9 cellular contexts compared by ENCODE assay signal in the genomic region with DNA sequence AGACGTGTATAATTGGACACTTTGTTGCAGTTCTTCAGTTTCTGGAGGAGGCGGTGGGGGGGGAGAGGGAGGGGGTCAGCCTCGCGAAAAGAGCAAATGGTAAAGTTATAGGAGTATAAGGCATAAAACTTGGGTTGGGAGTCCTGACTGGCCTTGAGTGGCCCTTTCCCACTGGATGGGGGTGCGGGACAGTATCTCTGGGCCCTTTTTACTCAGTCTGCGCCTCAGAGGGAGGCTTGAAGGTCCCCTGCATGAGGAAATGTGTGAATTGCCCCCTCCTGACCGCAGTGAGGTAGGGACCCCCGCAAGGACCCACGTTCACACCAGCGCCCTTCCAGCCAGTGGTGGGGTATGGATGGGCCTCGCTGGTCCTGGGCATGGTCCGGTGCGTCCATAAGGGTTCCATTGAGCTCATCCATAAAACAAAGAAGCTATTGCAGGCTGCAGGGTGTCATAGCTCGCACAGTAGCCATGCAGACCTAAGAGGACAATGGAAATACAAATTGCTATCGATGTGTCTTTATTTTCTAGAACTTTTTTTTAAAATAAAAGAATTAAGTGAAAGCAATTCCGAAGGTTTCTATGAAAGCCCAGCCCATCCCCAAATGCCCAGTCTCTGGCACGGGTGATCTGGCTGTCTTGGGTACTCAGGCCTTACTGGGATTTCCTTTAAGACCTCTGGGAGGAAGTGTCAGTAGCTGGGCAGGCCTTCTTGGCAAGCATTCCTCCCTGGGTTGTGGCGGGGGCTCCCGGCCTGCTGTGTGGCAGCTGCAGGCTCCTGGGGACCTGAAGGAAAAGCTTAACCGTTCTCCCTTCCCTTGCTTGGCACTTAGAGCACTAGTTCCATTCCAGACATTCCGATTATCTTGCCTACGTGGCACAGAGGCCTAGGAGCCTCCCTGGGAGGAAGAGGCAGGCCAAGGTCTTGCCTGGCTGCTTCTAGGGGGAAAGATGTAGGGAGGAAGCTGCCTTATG. TPM values are rescaled to one million over a fixed set of nuclear protein-coding genes. Genes with fewer than 3 reads are reported as not detected.
DNase-seq lines count a peak whose midpoint lies in the region; ATAC-seq and TF ChIP-seq lines count a peak whose summit lies in the region.
"Had no signal": no experiment of that assay in that cellular context is flagged by ENCODE, and none has a peak within 500 bp of the region (broad histone marks: within the 10 kb centered on the region; RNA-seq: fewer than 3 reads in every experiment).

No MANE protein-coding gene starts in this region.

- H3K4me3 ChIP-seq in skeletal muscle tissue (ENCODE audit: low read length in 3 of 3): peak overlapping the region; percentile 25 to 67 (median 60)

- POLR2A ChIA-PET in MCF 10A (lab: Yijun Ruan, JAX): no interaction called here

- no peaks in the 10 kb centered on the region for H3K36me3 Mint-ChIP-seq in MCF 10A (ENCODE audit: insufficient read depth, unreplicated experiment)

- CTCF ChIA-PET in MCF 10A (lab: Yijun Ruan, JAX): interaction anchor here (0.5 to 0.9 kb wide), 4 partner anchors 12 to 419 kb away, joined by 3 read pairs; no protein-coding TSS in a partner anchor

- no TSS peak for BruUV-seq in MCF 10A (replicated peaks; lab: Mats Ljungman, UMichigan)

- H3K9me3 ChIP-seq in skeletal muscle tissue (ENCODE audit: control insufficient read depth in 3 of 3, low read length in 3 of 3): no peaks in the 10 kb centered on the region

- H3K27ac Mint-ChIP-seq in MCF 10A (ENCODE audit: low read depth, unreplicated experiment): no peak overlapping the region

- H3K27me3 Mint-ChIP-seq in MCF 10A (ENCODE audit: insufficient read depth, unreplicated experiment): no peaks in the 10 kb centered on the region

- ATAC-seq in HG03354 (IDR thresholded peaks at IDR 0.05; ENCODE audit: poor library complexity, severe bottlenecking, unreplicated experiment): no peak

- peak overlapping the region in 2 of 3 donors; percentile 12 to 60 for H3K9ac ChIP-seq in skeletal muscle tissue (ENCODE audit: low read depth in 1 of 3, low read length in 3 of 3)

- DNase-seq in H4 (ENCODE audit: low spot score) (peak; percentile 55), MCF 10A (ENCODE audit: unreplicated experiment) (no peak), iPS-NIHi7 (ENCODE audit: extremely low spot score) (peak; percentile 22), NCI-H2029 treated with DMSO at 0.1 percent for 48 hours (lab: John Stamatoyannopoulos, UW) (no peak), NCI-H128 (lab: John Stamatoyannopoulos, UW; ENCODE audit: unreplicated experiment) (no peak)
- DNase-seq in activated CD4-positive, alpha-beta T cell treated with anti-CD3 and anti-CD28 coated beads, Interleukin-2, amount 50 U/mL, for 4 hours: no peak
- DNase-seq: NCI-H1105 treated with DMSO at 0.1 percent for 48 hours had no signal

- H3K27me3 ChIP-seq in skeletal muscle tissue (ENCODE audit: control insufficient read depth in 3 of 3, insufficient read depth in 3 of 3, low read length in 3 of 3): peaks cover 0 to 12% (median 12%) of the 10 kb centered on the region in 3 donors

- peaks cover 15 to 22% (median 16%) of the 10 kb centered on the region in 3 donors for H3K4me1 ChIP-seq in skeletal muscle tissue (ENCODE audit: control insufficient read depth in 3 of 3, insufficient read depth in 3 of 3, low read length in 3 of 3)

- intact Hi-C loops in MCF 10A (cut with micrococcal nuclease): loop anchor here (5.0 kb wide), 1 partner anchor 485 kb away; no protein-coding TSS in a partner anchor

- no peak for TF ChIP-seq CTCF in MCF 10A (IDR thresholded peaks at IDR 0.05; ENCODE audit: unreplicated experiment)

- peak overlapping the region; percentile 72 for H3K27ac ChIP-seq in skeletal muscle tissue (ENCODE audit: low read depth, low read length)

- H3K36me3 ChIP-seq in skeletal muscle tissue (ENCODE audit: control insufficient read depth in 3 of 3, insufficient read depth in 3 of 3, low read length in 3 of 3): no peaks in the 10 kb centered on the region

- H3K4me1 Mint-ChIP-seq in MCF 10A (ENCODE audit: insufficient read depth, unreplicated experiment): peaks cover 7% of the 10 kb centered on the region

- H3K4me3 Mint-ChIP-seq in MCF 10A (ENCODE audit: unreplicated experiment): peak overlapping the region; percentile 73

- H3K9me3 Mint-ChIP-seq in MCF 10A (ENCODE audit: unreplicated experiment): no peaks in the 10 kb centered on the region

RNA-seq across cellular contexts. Expression of a gene that starts 1.4 kb away (rescaled TPM):
- 13.7 and 20.4 TPM in 2 replicates for total RNA-seq in H4 (2014; rRNA removed; shearing (Covaris generic))
- total RNA-seq in MCF 10A (2022) (1.2 and 1.4 TPM in 2 replicates), skeletal muscle tissue (25.1 TPM)

Comparison
In these comparisons a context has a peak if more than half of its experiments do, and no peak if none do; other contexts are left out.
1. DNase-seq: peak in H4 (single experiment) and iPS-NIHi7 (single experiment); none in MCF 10A (single experiment), NCI-H2029 treated with DMSO at 0.1 percent for 48 hours (single experiment), NCI-H128 (single experiment) and activated CD4-positive, alpha-beta T cell treated with anti-CD3 and anti-CD28 coated beads, Interleukin-2, amount 50 U/mL, for 4 hours (0 of 2).